20 cellular contexts compared by ENCODE assay signal in the genomic region with DNA sequence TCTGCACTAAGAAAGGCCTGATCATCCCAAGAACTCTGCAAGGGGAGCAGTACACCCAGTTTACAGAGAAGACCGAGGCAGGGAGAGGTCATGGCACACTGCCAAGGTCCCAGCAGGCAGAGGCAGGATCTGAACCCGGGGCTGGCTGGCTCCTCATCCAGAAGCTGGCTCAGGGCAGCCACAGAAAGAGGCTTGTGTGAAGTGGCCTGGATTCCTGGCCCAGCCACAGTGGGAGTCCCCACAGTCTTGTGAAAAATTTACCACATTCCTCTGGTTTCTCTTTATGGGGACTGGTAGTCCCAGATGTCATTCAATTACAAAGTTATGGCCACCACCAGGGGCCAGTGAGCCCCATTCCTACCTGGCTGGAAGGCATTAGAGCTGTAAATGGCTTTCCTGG.
A peak's percentile ranks its signal among the peaks of the same experiment; 100 is the strongest.
DNase-seq lines count a peak whose midpoint lies in the region; ATAC-seq and TF ChIP-seq lines count a peak whose summit lies in the region.
"Had no signal": no experiment of that assay in that cellular context is flagged by ENCODE, and none has a peak within 500 bp of the region (broad histone marks: within the 10 kb centered on the region; RNA-seq: fewer than 3 reads in every experiment).

No MANE protein-coding gene starts in this region.

- no peak for TF ChIP-seq CTCF in WERI-Rb-1 (IDR thresholded peaks at IDR 0.05; ENCODE audit: low read depth, low read length)
- TF ChIP-seq CTCF in endodermal cell (conservative IDR thresholded peaks at IDR 0.05) = peak; percentile 33
- TF ChIP-seq CTCF in osteocyte (IDR thresholded peaks at IDR 0.05) = no peak

- no peaks in the 10 kb centered on the region for H3K36me3 Mint-ChIP-seq in endodermal cell (ENCODE audit: low read depth)
- no peaks in the 10 kb centered on the region for H3K36me3 Mint-ChIP-seq in osteocyte (ENCODE audit: unreplicated experiment)
- no peaks in the 10 kb centered on the region for H3K36me3 Mint-ChIP-seq in activated T-helper 1 cell treated with anti-CD3 and anti-CD28 coated beads, Interleukin-12 subunit alpha, Interleukin-12 subunit beta, Interleukin-2, Interleukin-4 antibody, amounts not matched to agents 30 ng/mL and 10 ng/mL and 1 ng/mL, durations not matched to agents 14 hours and 24 hours and 36 hours (ENCODE audit: low read depth)
- H3K36me3 Mint-ChIP-seq: CD8-positive, alpha-beta T cell had no signal

- H3K9me3 Mint-ChIP-seq in endodermal cell (peaks cover 2% of the 10 kb centered on the region), osteocyte (ENCODE audit: unreplicated experiment) (no peaks in the 10 kb centered on the region)
- no peaks in the 10 kb centered on the region for H3K9me3 Mint-ChIP-seq in activated T-helper 1 cell treated with anti-CD3 and anti-CD28 coated beads, Interleukin-12 subunit alpha, Interleukin-12 subunit beta, Interleukin-2, Interleukin-4 antibody, amounts not matched to agents 30 ng/mL and 10 ng/mL and 1 ng/mL, durations not matched to agents 14 hours and 24 hours and 36 hours
- H3K9me3 Mint-ChIP-seq: CD8-positive, alpha-beta T cell had no signal

- intact Hi-C loops in activated T-helper 1 cell treated with anti-CD3 and anti-CD28 coated beads, Interleukin-12 subunit alpha, Interleukin-12 subunit beta, Interleukin-2, Interleukin-4 antibody, amounts not matched to agents 30 ng/mL and 10 ng/mL and 1 ng/mL, durations not matched to agents 14 hours and 24 hours and 36 hours (cut with micrococcal nuclease) = no loop called here

- H3K4me1 ChIP-seq in endodermal cell (ENCODE audit: control insufficient read depth, insufficient read depth, low read length) = no peaks in the 10 kb centered on the region

- H3K27me3 Mint-ChIP-seq in endodermal cell (ENCODE audit: insufficient read depth) (peaks cover 67% of the 10 kb centered on the region), osteocyte (ENCODE audit: unreplicated experiment) (no peaks in the 10 kb centered on the region)
- peaks cover 14% of the 10 kb centered on the region for H3K27me3 Mint-ChIP-seq in activated T-helper 1 cell treated with anti-CD3 and anti-CD28 coated beads, Interleukin-12 subunit alpha, Interleukin-12 subunit beta, Interleukin-2, Interleukin-4 antibody, amounts not matched to agents 30 ng/mL and 10 ng/mL and 1 ng/mL, durations not matched to agents 14 hours and 24 hours and 36 hours (ENCODE audit: insufficient read depth)

- WGBS in endodermal cell (ENCODE audit: insufficient coverage in 1 of 2, insufficient read length in 1 of 2), 2 experiments = 90 to 100% methylated on average over 2 of the region's 2 CpGs

- no peaks in the 10 kb centered on the region for H3K36me3 ChIP-seq in WERI-Rb-1
- H3K36me3 ChIP-seq in endodermal cell (ENCODE audit: control insufficient read depth, insufficient read depth, low read length) = no peaks in the 10 kb centered on the region
- H3K36me3 ChIP-seq: BLaER1, MG63 had no signal

- H3K27me3 ChIP-seq in WERI-Rb-1 (ENCODE audit: insufficient read depth, low read depth, severe bottlenecking) (no peaks in the 10 kb centered on the region), endodermal cell (ENCODE audit: control insufficient read depth, insufficient read depth, low read length, poor library complexity, severe bottlenecking) (peaks cover 90% of the 10 kb centered on the region)
- H3K27me3 ChIP-seq: MG63 had no signal

- H3K27ac ChIP-seq in WERI-Rb-1 (peak overlapping the region; percentile 67), endodermal cell (ENCODE audit: low read depth, low read length) (no peak overlapping the region)
- H3K27ac ChIP-seq: BLaER1, KMS-11, SK-N-MC had no signal

- H3K4me1 Mint-ChIP-seq in endodermal cell (peaks cover 4% of the 10 kb centered on the region), osteocyte (ENCODE audit: unreplicated experiment) (peaks cover 48% of the 10 kb centered on the region)
- H3K4me1 Mint-ChIP-seq in activated T-helper 1 cell treated with anti-CD3 and anti-CD28 coated beads, Interleukin-12 subunit alpha, Interleukin-12 subunit beta, Interleukin-2, Interleukin-4 antibody, amounts not matched to agents 30 ng/mL and 10 ng/mL and 1 ng/mL, durations not matched to agents 14 hours and 24 hours and 36 hours (ENCODE audit: low read depth) = no peaks in the 10 kb centered on the region

- ATAC-seq in HG03095 (IDR thresholded peaks at IDR 0.05; ENCODE audit: unreplicated experiment) = no peak
- ATAC-seq: CD8-positive, alpha-beta T cell; HepG2; Panc1; Right ventricle myocardium inferior had no signal

- DNase-seq in EH (ENCODE audit: low read depth) = peak; percentile 46
- peak; percentile 59 for DNase-seq in WERI-Rb-1
- DNase-seq in endodermal cell = peak; percentile 79
- no peak for DNase-seq in osteocyte (ENCODE audit: extremely low spot score, unreplicated experiment)
- DNase-seq in NCI-H1436 (lab: John Stamatoyannopoulos, UW) = no peak
- no peak for DNase-seq in activated T-helper 1 cell treated with anti-CD3 and anti-CD28 coated beads, Interleukin-12 subunit alpha, Interleukin-12 subunit beta, Interleukin-2, Interleukin-4 antibody, amounts not matched to agents 30 ng/mL and 10 ng/mL and 1 ng/mL, durations not matched to agents 14 hours and 24 hours and 36 hours (ENCODE audit: low spot score)
- DNase-seq in GM19238 (ENCODE audit: insufficient read length, low spot score) = no peak
- DNase-seq: CD8-positive, alpha-beta T cell; MG63; NCI-H1092; NCI-H2081 treated with DMSO at 0.1 percent for 48 hours; NCI-H2227 treated with DMSO at 0.1 percent for 48 hours; NCI-H524 had no signal

- H3K4me3 Mint-ChIP-seq in endodermal cell (no peak overlapping the region), osteocyte (ENCODE audit: unreplicated experiment) (no peak overlapping the region)
- H3K4me3 Mint-ChIP-seq in activated T-helper 1 cell treated with anti-CD3 and anti-CD28 coated beads, Interleukin-12 subunit alpha, Interleukin-12 subunit beta, Interleukin-2, Interleukin-4 antibody, amounts not matched to agents 30 ng/mL and 10 ng/mL and 1 ng/mL, durations not matched to agents 14 hours and 24 hours and 36 hours = no peak overlapping the region
- H3K4me3 Mint-ChIP-seq: CD8-positive, alpha-beta T cell had no signal

- H3K4me3 ChIP-seq in WERI-Rb-1 (ENCODE audit: low read depth, low read length) (no peak overlapping the region), endodermal cell (ENCODE audit: low read length) (no peak overlapping the region)
- H3K4me3 ChIP-seq: BLaER1, MG63, SK-N-MC had no signal

- H3K27ac Mint-ChIP-seq in endodermal cell = no peak overlapping the region
- H3K27ac Mint-ChIP-seq in osteocyte (ENCODE audit: unreplicated experiment) = peak overlapping the region; percentile 36
- H3K27ac Mint-ChIP-seq in activated T-helper 1 cell treated with anti-CD3 and anti-CD28 coated beads, Interleukin-12 subunit alpha, Interleukin-12 subunit beta, Interleukin-2, Interleukin-4 antibody, amounts not matched to agents 30 ng/mL and 10 ng/mL and 1 ng/mL, durations not matched to agents 14 hours and 24 hours and 36 hours = no peak overlapping the region
- H3K27ac Mint-ChIP-seq: CD8-positive, alpha-beta T cell had no signal

- H3K9me3 ChIP-seq in WERI-Rb-1 (ENCODE audit: severe bottlenecking) (no peaks in the 10 kb centered on the region), endodermal cell (ENCODE audit: control insufficient read depth, low read length) (peaks cover 13% of the 10 kb centered on the region)
- H3K9me3 ChIP-seq: MG63 had no signal

- H3K9ac ChIP-seq in endodermal cell (ENCODE audit: extremely low read depth, low read length, poor library complexity, severe bottlenecking) = no peak overlapping the region
- H3K9ac ChIP-seq: BLaER1, KMS-11 had no signal

Comparison
In these comparisons a context has a peak if more than half of its experiments do, and no peak if none do; other contexts are left out.
1. DNase-seq: peak in EH (single experiment), WERI-Rb-1 (single experiment) and endodermal cell (single experiment); none in osteocyte (single experiment), NCI-H1436 (single experiment), activated T-helper 1 cell treated with anti-CD3 and anti-CD28 coated beads, Interleukin-12 subunit alpha, Interleukin-12 subunit beta, Interleukin-2, Interleukin-4 antibody, amounts not matched to agents 30 ng/mL and 10 ng/mL and 1 ng/mL, durations not matched to agents 14 hours and 24 hours and 36 hours (single experiment) and GM19238 (single experiment).